Comparison of ENCODE assay signal across 6 cellular contexts in genomic region chr6:42954405-42954804, GRCh38. TPM values are rescaled to one million over a fixed set of nuclear protein-coding genes. Genes with fewer than 3 reads are reported as not detected.
"Had no signal": no experiment of that assay in that cellular context is flagged by ENCODE, and none has a peak within 500 bp of the region (broad histone marks: within the 10 kb centered on the region; RNA-seq: fewer than 3 reads in every experiment).

No MANE protein-coding gene starts in this region.

RNA-seq across cellular contexts. Expression of gene GNMT, which starts 6.1 kb away (rescaled TPM):
- total RNA-seq: LHCN-M2, SJCRH30 had no signal

RNA-seq across cellular contexts. Expression of gene PTCRA, which starts 38.6 kb away (rescaled TPM):
- total RNA-seq: LHCN-M2, M059J, PC-9, Right ventricle myocardium inferior, RPMI7951, SJCRH30 had no signal
